ENCODE assay signal across 8 cellular contexts in the genomic region with DNA sequence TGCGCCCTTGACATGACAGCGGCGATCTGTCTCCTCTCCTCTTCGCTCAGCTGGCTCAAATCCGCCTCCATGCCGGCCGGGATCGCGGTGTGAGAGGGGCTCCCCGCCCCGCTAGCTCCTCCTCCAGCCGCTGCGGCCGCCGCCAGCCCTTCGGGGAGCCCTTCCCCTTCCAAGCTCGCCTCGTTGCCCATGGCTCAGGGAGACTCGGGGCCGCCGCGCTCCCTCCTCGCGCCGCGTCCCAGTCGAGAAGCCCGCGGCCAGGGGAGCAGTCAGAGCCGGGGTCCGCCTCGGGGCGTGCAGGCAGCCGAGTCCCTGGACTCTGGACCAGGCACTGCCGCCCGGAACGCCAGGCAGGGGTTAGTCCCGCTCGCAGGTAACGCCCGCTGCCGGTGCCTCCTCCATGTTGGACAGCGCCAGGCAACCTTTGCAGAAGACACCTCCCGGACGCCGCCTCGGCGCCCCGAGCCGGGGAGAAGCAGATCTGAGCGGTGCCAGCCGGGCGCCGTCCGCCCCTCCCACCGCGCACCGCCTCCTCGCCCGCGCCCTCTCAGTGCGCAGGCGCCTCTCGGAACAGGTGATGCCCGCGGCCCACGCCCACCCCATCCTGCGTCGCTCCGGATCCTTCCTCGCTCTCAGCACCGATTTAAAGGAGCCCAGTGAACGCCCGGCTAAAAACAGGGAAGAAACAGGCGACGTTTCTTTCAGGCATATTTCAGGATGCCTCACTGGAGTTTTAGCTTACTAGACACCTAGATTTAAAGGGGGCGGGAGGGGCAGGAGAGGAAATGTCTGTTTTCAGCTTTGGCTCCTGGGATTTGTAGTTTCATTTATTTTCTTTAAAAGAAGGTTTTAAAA. TPM values are rescaled to one million over a fixed set of nuclear protein-coding genes. Genes with fewer than 3 reads are reported as not detected.
DNase-seq lines count a peak whose midpoint lies in the region; TF ChIP-seq lines count a peak whose summit lies in the region.

A gene with protein sequence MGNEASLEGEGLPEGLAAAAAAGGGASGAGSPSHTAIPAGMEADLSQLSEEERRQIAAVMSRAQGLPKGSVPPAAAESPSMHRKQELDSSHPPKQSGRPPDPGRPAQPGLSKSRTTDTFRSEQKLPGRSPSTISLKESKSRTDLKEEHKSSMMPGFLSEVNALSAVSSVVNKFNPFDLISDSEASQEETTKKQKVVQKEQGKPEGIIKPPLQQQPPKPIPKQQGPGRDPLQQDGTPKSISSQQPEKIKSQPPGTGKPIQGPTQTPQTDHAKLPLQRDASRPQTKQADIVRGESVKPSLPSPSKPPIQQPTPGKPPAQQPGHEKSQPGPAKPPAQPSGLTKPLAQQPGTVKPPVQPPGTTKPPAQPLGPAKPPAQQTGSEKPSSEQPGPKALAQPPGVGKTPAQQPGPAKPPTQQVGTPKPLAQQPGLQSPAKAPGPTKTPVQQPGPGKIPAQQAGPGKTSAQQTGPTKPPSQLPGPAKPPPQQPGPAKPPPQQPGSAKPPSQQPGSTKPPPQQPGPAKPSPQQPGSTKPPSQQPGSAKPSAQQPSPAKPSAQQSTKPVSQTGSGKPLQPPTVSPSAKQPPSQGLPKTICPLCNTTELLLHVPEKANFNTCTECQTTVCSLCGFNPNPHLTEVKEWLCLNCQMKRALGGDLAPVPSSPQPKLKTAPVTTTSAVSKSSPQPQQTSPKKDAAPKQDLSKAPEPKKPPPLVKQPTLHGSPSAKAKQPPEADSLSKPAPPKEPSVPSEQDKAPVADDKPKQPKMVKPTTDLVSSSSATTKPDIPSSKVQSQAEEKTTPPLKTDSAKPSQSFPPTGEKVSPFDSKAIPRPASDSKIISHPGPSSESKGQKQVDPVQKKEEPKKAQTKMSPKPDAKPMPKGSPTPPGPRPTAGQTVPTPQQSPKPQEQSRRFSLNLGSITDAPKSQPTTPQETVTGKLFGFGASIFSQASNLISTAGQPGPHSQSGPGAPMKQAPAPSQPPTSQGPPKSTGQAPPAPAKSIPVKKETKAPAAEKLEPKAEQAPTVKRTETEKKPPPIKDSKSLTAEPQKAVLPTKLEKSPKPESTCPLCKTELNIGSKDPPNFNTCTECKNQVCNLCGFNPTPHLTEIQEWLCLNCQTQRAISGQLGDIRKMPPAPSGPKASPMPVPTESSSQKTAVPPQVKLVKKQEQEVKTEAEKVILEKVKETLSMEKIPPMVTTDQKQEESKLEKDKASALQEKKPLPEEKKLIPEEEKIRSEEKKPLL (N-terminal part only) (minus strand): TSS at position 483 of the 855 bp plus-strand sequence. CDS start 292 bp downstream, at position 191.

- H3K4me3 ChIP-seq in adrenal gland (peak within 1 kb of the TSS in 3 of 4 donors; percentile 11 to 65 (median 25)), left ventricle myocardium inferior (peak within 1 kb of the TSS; percentile 72)

- H3K27me3 ChIP-seq in adrenal gland (no peaks in the 10 kb centered on the region), left ventricle myocardium inferior (ENCODE audit: low read depth) (peaks cover 30% of the 10 kb centered on the region)

- no peak for TF ChIP-seq CTCF in RWPE1 (conservative IDR thresholded peaks at IDR 0.05; ENCODE audit: low read depth)
- TF ChIP-seq CTCF in adrenal gland (IDR thresholded peaks at IDR 0.05) = no peak
- TF ChIP-seq CTCF in left ventricle myocardium inferior (IDR thresholded peaks at IDR 0.05; ENCODE audit: borderline replicate concordance) = no peak

- intact Hi-C loops in adrenal gland (cut with DNase I) (no loop called here), left ventricle myocardium inferior (cut with micrococcal nuclease) (no loop called here), posterior vena cava (cut with DNase I) (no loop called here)

- DNase-seq in DMS79 treated with DMSO at 0.1 percent for 48 hours (lab: John Stamatoyannopoulos, UW) = peak; percentile 92
- peak; percentile 97 for DNase-seq in H4 (ENCODE audit: low spot score)
- DNase-seq in LoVo (ENCODE audit: low spot score) = peak; percentile 94
- peak; percentile 87 for DNase-seq in RWPE1 (ENCODE audit: low spot score)
- DNase-seq in adrenal gland = peak; percentile 86 to 94 (median 90)
- DNase-seq in left ventricle myocardium inferior = peak; percentile 53
- DNase-seq in posterior vena cava (ENCODE audit: low spot score) = peak; percentile 80
- DNase-seq in GM19240 (ENCODE audit: insufficient read length, low spot score) = no peak

- POLR2A ChIA-PET in RWPE1 (lab: Yijun Ruan, JAX; ENCODE audit: low non-redundant PET) = no interaction called here

- 0 to 1% (median 1%) methylated on average over 40 to 77 of the region's 77 CpGs for WGBS in adrenal gland, 4 donors

- peak; percentile 60 to 73 for TF ChIP-seq POLR2A in adrenal gland (IDR thresholded peaks at IDR 0.05)

- H3K4me1 ChIP-seq in adrenal gland (replicated peaks in 1 of 2) (no peaks in the 10 kb centered on the region), left ventricle myocardium inferior (peaks cover 15% of the 10 kb centered on the region)

- H3K27ac ChIP-seq in RWPE1 = peak within 1 kb of the TSS; percentile 88
- peak within 1 kb of the TSS in 4 of 5 donors; percentile 45 to 92 (median 64) for H3K27ac ChIP-seq in adrenal gland
- H3K27ac ChIP-seq in left ventricle myocardium inferior (replicated peaks) = peak within 1 kb of the TSS; percentile 69

- CTCF ChIA-PET in RWPE1 (lab: Yijun Ruan, JAX) = interaction anchor here (0.7 to 0.9 kb wide), 2 partner anchors 28 to 29 kb away, joined by 3 to 4 read pairs; no protein-coding TSS in a partner anchor

- H3K9me3 ChIP-seq in adrenal gland (replicated peaks in 1 of 3) (no peaks in the 10 kb centered on the region), left ventricle myocardium inferior (replicated peaks) (no peaks in the 10 kb centered on the region)

- H3K36me3 ChIP-seq in adrenal gland (replicated peaks in 1 of 2) (no peaks in the 10 kb centered on the region), left ventricle myocardium inferior (no peaks in the 10 kb centered on the region)

RNA-seq across cellular contexts. Expression of the gene that starts here (rescaled TPM):
- 2.4 and 2.7 TPM in 2 replicates for total RNA-seq in H4 (2014; rRNA removed; shearing (Covaris generic))
- 10 to 100 TPM in 4 of 8 donors, 1 to 10 TPM in 4; 2.5 to 17.1 (median 7.9) TPM for total RNA-seq in adrenal gland
- polyA plus RNA-seq in adrenal gland = 10 to 100 TPM in 1 of 3 donors, 1 to 10 TPM in 2; 1.8 to 16.5 (median 9.0) TPM
- total RNA-seq in left ventricle myocardium inferior = 4.2 TPM
- 1 to 10 TPM in 1 of 2 donors, under 1 TPM in 1; 0.62 to 1.2 TPM for total RNA-seq in posterior vena cava
